ENCODE assay signal across 26 cellular contexts in genomic region chr5:155193018-155193417, GRCh38.
DNase-seq lines count a peak whose midpoint lies in the region; ATAC-seq and TF ChIP-seq lines count a peak whose summit lies in the region.
"Had no signal": no experiment of that assay in that cellular context is flagged by ENCODE, and none has a peak within 500 bp of the region (broad histone marks: within the 10 kb centered on the region; RNA-seq: fewer than 3 reads in every experiment).

No MANE protein-coding gene starts in this region.

- TF ChIP-seq CTCF in WTC11 (IDR thresholded peaks at IDR 0.05) (no peak), BE2C (IDR thresholded peaks at IDR 0.05; ENCODE audit: low read depth, low read length) (no peak), Caco-2 (IDR thresholded peaks at IDR 0.05; ENCODE audit: insufficient read depth in 1 of 2, low read depth in 1 of 2, low read length in 1 of 2, severe bottlenecking in 1 of 2, unreplicated experiment in 1 of 2) (no peak)

- POLR2A ChIA-PET in WTC11 (lab: Charles Lee) (no interaction called here), Caco-2 (lab: Charles Lee) (no interaction called here)

- WGBS in right cardiac atrium, result 61% methylated on average over 3 of the region's 3 CpGs

- peak; percentile 93 for DNase-seq in DMS53 (lab: John Stamatoyannopoulos, UW)
- peak; percentile 90 for DNase-seq in NCI-H2029 (lab: John Stamatoyannopoulos, UW)
- no peak for DNase-seq in WTC11 (ENCODE audit: low spot score)
- DNase-seq in right cardiac atrium, result no peak
- no peak for DNase-seq in NCI-H226
- no peak for DNase-seq in BE2C
- no peak for DNase-seq in Caco-2
- DNase-seq: activated CD4-positive, alpha-beta memory T cell treated with anti-CD3 and anti-CD28 coated beads for 36 hours; activated effector memory CD4-positive, alpha-beta T cell treated with anti-CD3 and anti-CD28 coated beads, Interleukin-2, amount 50 U/mL, for 16 hours; CD8-positive, alpha-beta T cell; MV-4-11; NCI-H1930; NCI-H524 treated with DMSO at 0.1 percent for 48 hours; psoas muscle; stimulated activated CD4-positive, alpha-beta T cell treated with anti-CD3 and anti-CD28 coated beads, Interleukin-2, amount 100 ng/mL, for 48 hours; stimulated activated naive CD8-positive, alpha-beta T cell treated with anti-CD3 and anti-CD28 coated beads, Interleukin-15, amount 100 ng/mL, for 72 hours; transverse colon had no signal

- intact Hi-C loops in right cardiac atrium (cut with DNase I), result loop anchor here in 1 of 4 donors (10.0 kb wide), 1 partner anchor 282 kb away; no protein-coding TSS in a partner anchor
- intact Hi-C loops in Caco-2 (cut with micrococcal nuclease; ENCODE audit: unreplicated experiment), result no loop called here

- BruUV-seq in Caco-2 (replicated peaks; lab: Mats Ljungman, UMichigan), result no TSS peak

- peaks cover 30% of the 10 kb centered on the region for H3K4me1 Mint-ChIP-seq in WTC11
- no peaks in the 10 kb centered on the region for H3K4me1 Mint-ChIP-seq in Caco-2 (ENCODE audit: low read depth, unreplicated experiment)
- H3K4me1 Mint-ChIP-seq: brain; stimulated activated naive CD8-positive, alpha-beta T cell treated with anti-CD3 and anti-CD28 coated beads, Interleukin-15, amount 100 ng/mL, for 72 hours had no signal

- ATAC-seq in WTC11 (peak; percentile 41), right cardiac atrium (peak; percentile 79 to 86), GM18519 (IDR thresholded peaks at IDR 0.05; ENCODE audit: low FRiP score, unreplicated experiment) (no peak)
- ATAC-seq: CD8-positive, alpha-beta T cell; K562; psoas muscle; stimulated activated naive CD8-positive, alpha-beta T cell treated with anti-CD3 and anti-CD28 coated beads, Interleukin-15, amount 100 ng/mL, for 72 hours had no signal

- peaks cover 3% of the 10 kb centered on the region; the same call in 1 of the 2 replicates for H3K36me3 Mint-ChIP-seq in WTC11
- no peaks in the 10 kb centered on the region for H3K36me3 Mint-ChIP-seq in Caco-2 (ENCODE audit: insufficient read depth, unreplicated experiment)
- H3K36me3 Mint-ChIP-seq: activated CD4-positive, alpha-beta memory T cell treated with anti-CD3 and anti-CD28 coated beads for 36 hours; brain; CD8-positive, alpha-beta T cell had no signal

- no peaks in the 10 kb centered on the region for H3K9me3 ChIP-seq in right cardiac atrium (ENCODE audit: control insufficient read depth, low read length)
- no peaks in the 10 kb centered on the region for H3K9me3 ChIP-seq in BE2C
- no peaks in the 10 kb centered on the region; the same call in 1 of the 2 replicates for H3K9me3 ChIP-seq in Caco-2
- H3K9me3 ChIP-seq: HAP-1, neutrophil, psoas muscle, transverse colon had no signal

- H3K27me3 ChIP-seq in right cardiac atrium (ENCODE audit: control insufficient read depth, insufficient read depth), result no peaks in the 10 kb centered on the region
- H3K27me3 ChIP-seq in BE2C, result no peaks in the 10 kb centered on the region
- H3K27me3 ChIP-seq in Caco-2 (replicated peaks; ENCODE audit: control insufficient read depth, insufficient read depth, low read length), result no peaks in the 10 kb centered on the region
- H3K27me3 ChIP-seq: neutrophil, transverse colon had no signal

- no peaks in the 10 kb centered on the region for H3K27me3 Mint-ChIP-seq in WTC11 (ENCODE audit: low read depth)
- H3K27me3 Mint-ChIP-seq in Caco-2 (ENCODE audit: insufficient read depth, unreplicated experiment), result peaks cover 4% of the 10 kb centered on the region

- CTCF ChIA-PET in WTC11 (lab: Charles Lee) (no interaction called here), Caco-2 (lab: Charles Lee) (no interaction called here)

- H3K36me3 ChIP-seq in BE2C (no peaks in the 10 kb centered on the region), Caco-2 (ENCODE audit: control insufficient read depth, insufficient read depth, low read length) (no peaks in the 10 kb centered on the region)
- H3K36me3 ChIP-seq: HAP-1, neutrophil, transverse colon had no signal

- H3K4me1 ChIP-seq in right cardiac atrium (ENCODE audit: control insufficient read depth, insufficient read depth, low read length) (no peaks in the 10 kb centered on the region), BE2C (no peaks in the 10 kb centered on the region), Caco-2 (no peaks in the 10 kb centered on the region)
- H3K4me1 ChIP-seq: HAP-1, psoas muscle, transverse colon had no signal

- H3K4me3 ChIP-seq in right cardiac atrium (ENCODE audit: low read length), result no peak overlapping the region
- H3K4me3 ChIP-seq in BE2C (ENCODE audit: low read depth, low read length), result no peak overlapping the region
- no peak overlapping the region for H3K4me3 ChIP-seq in Caco-2 (ENCODE audit: low read depth, low read length)
- H3K4me3 ChIP-seq: coronary artery, HAP-1, K562, psoas muscle, SK-N-MC, smooth muscle cell, transverse colon had no signal

- H3K27ac Mint-ChIP-seq in WTC11 (peak overlapping the region; percentile 90), Caco-2 (ENCODE audit: unreplicated experiment) (no peak overlapping the region)
- H3K27ac Mint-ChIP-seq: activated CD4-positive, alpha-beta memory T cell treated with anti-CD3 and anti-CD28 coated beads for 36 hours; brain; CD8-positive, alpha-beta T cell; stimulated activated naive CD8-positive, alpha-beta T cell treated with anti-CD3 and anti-CD28 coated beads, Interleukin-15, amount 100 ng/mL, for 72 hours had no signal

- peak overlapping the region; percentile 95 for H3K27ac ChIP-seq in right cardiac atrium (ENCODE audit: low read length)
- H3K27ac ChIP-seq: coronary artery, HL-60, neutrophil, psoas muscle, SK-N-MC, transverse colon had no signal

- H3K9me3 Mint-ChIP-seq in WTC11, result peaks cover 17% of the 10 kb centered on the region
- no peaks in the 10 kb centered on the region for H3K9me3 Mint-ChIP-seq in Caco-2 (ENCODE audit: unreplicated experiment)
- H3K9me3 Mint-ChIP-seq: activated CD4-positive, alpha-beta memory T cell treated with anti-CD3 and anti-CD28 coated beads for 36 hours; CD8-positive, alpha-beta T cell had no signal

- H3K4me3 Mint-ChIP-seq in WTC11 (no peak overlapping the region), Caco-2 (ENCODE audit: unreplicated experiment) (no peak overlapping the region)
- H3K4me3 Mint-ChIP-seq: activated CD4-positive, alpha-beta memory T cell treated with anti-CD3 and anti-CD28 coated beads for 36 hours; brain; CD8-positive, alpha-beta T cell; stimulated activated naive CD8-positive, alpha-beta T cell treated with anti-CD3 and anti-CD28 coated beads, Interleukin-15, amount 100 ng/mL, for 72 hours had no signal

TF ChIP-seq in WTC11, 78 proteins besides CTCF, POLR2A, EP300 and RAD21:
- TF ChIP-seq NFYB (CRISPR knock-in tag; conservative IDR thresholded peaks at IDR 0.05; ENCODE audit: low read depth), result no peak
- TF ChIP-seq, protein P1, sequence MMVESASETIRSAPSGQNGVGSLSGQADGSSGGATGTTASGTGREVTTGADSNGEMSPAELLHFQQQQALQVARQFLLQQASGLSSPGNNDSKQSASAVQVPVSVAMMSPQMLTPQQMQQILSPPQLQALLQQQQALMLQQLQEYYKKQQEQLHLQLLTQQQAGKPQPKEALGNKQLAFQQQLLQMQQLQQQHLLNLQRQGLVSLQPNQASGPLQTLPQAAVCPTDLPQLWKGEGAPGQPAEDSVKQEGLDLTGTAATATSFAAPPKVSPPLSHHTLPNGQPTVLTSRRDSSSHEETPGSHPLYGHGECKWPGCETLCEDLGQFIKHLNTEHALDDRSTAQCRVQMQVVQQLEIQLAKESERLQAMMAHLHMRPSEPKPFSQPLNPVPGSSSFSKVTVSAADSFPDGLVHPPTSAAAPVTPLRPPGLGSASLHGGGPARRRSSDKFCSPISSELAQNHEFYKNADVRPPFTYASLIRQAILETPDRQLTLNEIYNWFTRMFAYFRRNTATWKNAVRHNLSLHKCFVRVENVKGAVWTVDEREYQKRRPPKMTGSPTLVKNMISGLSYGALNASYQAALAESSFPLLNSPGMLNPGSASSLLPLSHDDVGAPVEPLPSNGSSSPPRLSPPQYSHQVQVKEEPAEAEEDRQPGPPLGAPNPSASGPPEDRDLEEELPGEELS (CRISPR knock-in tag; IDR thresholded peaks at IDR 0.05), result peak; percentile 9; the same call in 1 of the 2 replicates

Comparison
In these comparisons a context has a peak if more than half of its experiments do, and no peak if none do; other contexts are left out.
1. DNase-seq: peak in DMS53 (single experiment) and NCI-H2029 (single experiment); none in WTC11 (single experiment), right cardiac atrium (0 of 3), NCI-H226 (single experiment), BE2C (single experiment) and Caco-2 (0 of 2).